1 cellular context compared by ENCODE assay signal in the genomic region with DNA sequence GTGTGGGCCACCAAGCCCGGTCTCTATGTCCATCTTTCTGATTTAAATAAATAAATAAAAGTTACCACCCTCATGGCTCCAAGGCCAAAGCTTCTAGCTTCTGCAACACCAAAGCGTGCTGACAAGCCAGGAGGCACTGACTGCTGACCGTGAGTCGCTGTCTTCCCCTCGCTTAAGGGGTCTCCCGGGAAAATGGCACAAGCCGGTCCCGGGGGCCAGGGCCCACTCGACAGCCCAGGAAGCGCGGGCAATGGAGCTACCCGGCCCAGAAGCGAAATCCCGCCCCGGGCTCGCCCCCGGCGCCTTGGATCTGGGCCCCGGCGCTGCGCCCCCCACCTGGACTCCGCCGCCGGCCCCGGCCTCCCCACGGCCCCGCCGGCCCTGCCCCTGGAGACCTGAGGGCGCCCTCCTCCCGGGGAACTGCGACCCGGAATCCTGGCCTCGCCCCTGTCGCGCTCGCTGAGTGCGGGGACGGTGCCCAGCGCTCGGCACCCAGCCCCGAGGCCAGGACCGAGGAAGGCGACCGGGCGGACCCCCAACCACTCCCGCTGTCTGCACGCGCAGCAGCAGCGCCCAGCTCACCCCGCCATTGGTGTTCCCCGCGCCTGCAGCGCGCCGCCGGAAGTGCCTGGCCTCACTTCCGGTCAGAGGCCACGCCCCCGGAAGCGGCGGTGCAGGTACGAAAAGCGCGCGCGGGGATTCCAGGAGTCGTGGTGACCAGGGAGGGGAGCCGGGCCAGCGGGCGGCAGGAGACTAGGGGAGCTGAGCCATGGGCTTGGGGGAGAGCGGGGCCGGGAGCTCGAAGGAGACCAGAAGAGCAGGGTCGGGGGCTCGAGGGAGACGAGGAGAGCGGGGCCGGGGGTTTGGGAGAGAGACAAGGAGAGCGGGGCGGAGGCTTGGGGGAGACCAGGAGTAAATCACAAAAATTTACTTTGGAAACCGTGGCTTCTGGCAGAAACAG.
TF ChIP-seq lines count a peak whose summit lies in the region.

A gene (minus strand): TSS at position 626 of the 961 bp plus-strand sequence. CDS start 36 bp downstream, at position 590.
A gene (plus strand): TSS at position 647 of the 961 bp plus-strand sequence. CDS start 2,349 bp downstream, outside the sequence.

TF ChIP-seq in SK-N-SH treated with all-trans-retinoic acid at 6 μM for 48 hours, 23 proteins besides CTCF, POLR2A, EP300 and RAD21 (continued from another document):
- TF ChIP-seq, protein P1, sequence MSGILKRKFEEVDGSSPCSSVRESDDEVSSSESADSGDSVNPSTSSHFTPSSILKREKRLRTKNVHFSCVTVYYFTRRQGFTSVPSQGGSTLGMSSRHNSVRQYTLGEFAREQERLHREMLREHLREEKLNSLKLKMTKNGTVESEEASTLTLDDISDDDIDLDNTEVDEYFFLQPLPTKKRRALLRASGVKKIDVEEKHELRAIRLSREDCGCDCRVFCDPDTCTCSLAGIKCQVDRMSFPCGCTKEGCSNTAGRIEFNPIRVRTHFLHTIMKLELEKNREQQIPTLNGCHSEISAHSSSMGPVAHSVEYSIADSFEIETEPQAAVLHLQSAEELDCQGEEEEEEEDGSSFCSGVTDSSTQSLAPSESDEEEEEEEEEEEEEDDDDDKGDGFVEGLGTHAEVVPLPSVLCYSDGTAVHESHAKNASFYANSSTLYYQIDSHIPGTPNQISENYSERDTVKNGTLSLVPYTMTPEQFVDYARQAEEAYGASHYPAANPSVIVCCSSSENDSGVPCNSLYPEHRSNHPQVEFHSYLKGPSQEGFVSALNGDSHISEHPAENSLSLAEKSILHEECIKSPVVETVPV (CRISPR knock-in tag; IDR thresholded peaks at IDR 0.05) = no peak
- TF ChIP-seq, protein P2, sequence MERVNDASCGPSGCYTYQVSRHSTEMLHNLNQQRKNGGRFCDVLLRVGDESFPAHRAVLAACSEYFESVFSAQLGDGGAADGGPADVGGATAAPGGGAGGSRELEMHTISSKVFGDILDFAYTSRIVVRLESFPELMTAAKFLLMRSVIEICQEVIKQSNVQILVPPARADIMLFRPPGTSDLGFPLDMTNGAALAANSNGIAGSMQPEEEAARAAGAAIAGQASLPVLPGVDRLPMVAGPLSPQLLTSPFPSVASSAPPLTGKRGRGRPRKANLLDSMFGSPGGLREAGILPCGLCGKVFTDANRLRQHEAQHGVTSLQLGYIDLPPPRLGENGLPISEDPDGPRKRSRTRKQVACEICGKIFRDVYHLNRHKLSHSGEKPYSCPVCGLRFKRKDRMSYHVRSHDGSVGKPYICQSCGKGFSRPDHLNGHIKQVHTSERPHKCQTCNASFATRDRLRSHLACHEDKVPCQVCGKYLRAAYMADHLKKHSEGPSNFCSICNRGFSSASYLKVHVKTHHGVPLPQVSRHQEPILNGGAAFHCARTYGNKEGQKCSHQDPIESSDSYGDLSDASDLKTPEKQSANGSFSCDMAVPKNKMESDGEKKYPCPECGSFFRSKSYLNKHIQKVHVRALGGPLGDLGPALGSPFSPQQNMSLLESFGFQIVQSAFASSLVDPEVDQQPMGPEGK (CRISPR knock-in tag; IDR thresholded peaks at IDR 0.05; ENCODE audit: borderline replicate concordance) = no peak
- TF ChIP-seq, protein P3, sequence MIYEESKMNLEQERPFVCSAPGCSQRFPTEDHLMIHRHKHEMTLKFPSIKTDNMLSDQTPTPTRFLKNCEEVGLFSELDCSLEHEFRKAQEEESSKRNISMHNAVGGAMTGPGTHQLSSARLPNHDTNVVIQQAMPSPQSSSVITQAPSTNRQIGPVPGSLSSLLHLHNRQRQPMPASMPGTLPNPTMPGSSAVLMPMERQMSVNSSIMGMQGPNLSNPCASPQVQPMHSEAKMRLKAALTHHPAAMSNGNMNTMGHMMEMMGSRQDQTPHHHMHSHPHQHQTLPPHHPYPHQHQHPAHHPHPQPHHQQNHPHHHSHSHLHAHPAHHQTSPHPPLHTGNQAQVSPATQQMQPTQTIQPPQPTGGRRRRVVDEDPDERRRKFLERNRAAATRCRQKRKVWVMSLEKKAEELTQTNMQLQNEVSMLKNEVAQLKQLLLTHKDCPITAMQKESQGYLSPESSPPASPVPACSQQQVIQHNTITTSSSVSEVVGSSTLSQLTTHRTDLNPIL (CRISPR knock-in tag; IDR thresholded peaks at IDR 0.05; ENCODE audit: low read depth) = no peak
- TF ChIP-seq ARNTL (CRISPR knock-in tag; IDR thresholded peaks at IDR 0.05; ENCODE audit: borderline replicate concordance, low read depth) (no peak), TCF4 (CRISPR knock-in tag; IDR thresholded peaks at IDR 0.05; ENCODE audit: borderline replicate concordance) (no peak), ZNF70 (CRISPR knock-in tag; IDR thresholded peaks at IDR 0.05) (no peak), ISL1 (CRISPR knock-in tag; IDR thresholded peaks at IDR 0.05) (no peak), RARB (CRISPR knock-in tag; IDR thresholded peaks at IDR 0.05) (no peak)
- TF ChIP-seq, protein P4, sequence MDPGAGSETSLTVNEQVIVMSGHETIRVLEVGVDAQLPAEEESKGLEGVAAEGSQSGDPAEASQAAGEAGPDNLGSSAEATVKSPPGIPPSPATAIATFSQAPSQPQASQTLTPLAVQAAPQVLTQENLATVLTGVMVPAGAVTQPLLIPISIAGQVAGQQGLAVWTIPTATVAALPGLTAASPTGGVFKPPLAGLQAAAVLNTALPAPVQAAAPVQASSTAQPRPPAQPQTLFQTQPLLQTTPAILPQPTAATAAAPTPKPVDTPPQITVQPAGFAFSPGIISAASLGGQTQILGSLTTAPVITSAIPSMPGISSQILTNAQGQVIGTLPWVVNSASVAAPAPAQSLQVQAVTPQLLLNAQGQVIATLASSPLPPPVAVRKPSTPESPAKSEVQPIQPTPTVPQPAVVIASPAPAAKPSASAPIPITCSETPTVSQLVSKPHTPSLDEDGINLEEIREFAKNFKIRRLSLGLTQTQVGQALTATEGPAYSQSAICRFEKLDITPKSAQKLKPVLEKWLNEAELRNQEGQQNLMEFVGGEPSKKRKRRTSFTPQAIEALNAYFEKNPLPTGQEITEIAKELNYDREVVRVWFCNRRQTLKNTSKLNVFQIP (CRISPR knock-in tag; IDR thresholded peaks at IDR 0.05; ENCODE audit: borderline replicate concordance, low read depth) = no peak
